Comparison of ENCODE assay signal across 17 cellular contexts in the genomic region with DNA sequence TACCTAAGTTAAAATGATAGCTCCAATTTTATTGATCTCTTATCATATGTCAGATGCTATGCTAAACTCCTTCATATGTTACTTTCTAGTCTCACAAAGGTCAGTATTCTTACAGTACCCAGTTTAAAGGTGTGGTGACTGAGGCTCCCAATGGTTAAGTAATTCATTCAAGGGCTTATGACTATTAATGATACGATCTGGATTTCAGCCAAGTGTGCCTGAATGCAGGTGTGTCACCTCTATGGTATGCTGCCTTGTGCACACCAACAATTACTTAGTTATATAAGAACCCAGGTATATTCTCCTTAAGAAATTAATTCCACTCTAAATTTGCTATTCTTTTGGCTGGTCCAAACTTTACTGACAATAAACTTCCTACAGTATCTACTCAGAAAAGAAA.
DNase-seq lines count a peak whose midpoint lies in the region; ATAC-seq, FAIRE-seq and TF ChIP-seq lines count a peak whose summit lies in the region.
"Had no signal": no experiment of that assay in that cellular context is flagged by ENCODE, and none has a peak within 500 bp of the region (broad histone marks: within the 10 kb centered on the region; RNA-seq: fewer than 3 reads in every experiment).

No MANE protein-coding gene starts in this region.

- no peak for FAIRE-seq in bronchial epithelial cell (lab: Jason Lieb, UNC)
- FAIRE-seq: HTR-8/SVneo had no signal

- no peak for ATAC-seq in activated CD4-positive, CD25-positive, alpha-beta regulatory T cell treated with anti-CD3 and anti-CD28 coated beads, Interleukin-2, amount 50 U/mL, for 24 hours
- ATAC-seq: Panc1 had no signal

- no peaks in the 10 kb centered on the region for H3K27me3 ChIP-seq in bronchial epithelial cell (ENCODE audit: control insufficient read depth, insufficient read depth, low read length)
- H3K27me3 ChIP-seq: BE2C had no signal

- H3K36me3 ChIP-seq in bronchial epithelial cell (ENCODE audit: control insufficient read depth, insufficient read depth, low read length), result no peaks in the 10 kb centered on the region
- H3K36me3 ChIP-seq: BE2C, HAP-1 had no signal

- no peak overlapping the region for H3K4me3 ChIP-seq in bronchial epithelial cell (ENCODE audit: low read depth, low read length)
- H3K4me3 ChIP-seq: HAP-1 had no signal

- no peak for TF ChIP-seq CTCF in bronchial epithelial cell (IDR thresholded peaks at IDR 0.05; ENCODE audit: insufficient read depth, low read length, severe bottlenecking)

- in situ Hi-C loops in G401 (cut with HindIII; ENCODE audit: low sequenced_read_pairs), result no loop called here

- DNase-seq in NCI-H1417 (lab: John Stamatoyannopoulos, UW), result peak in 2 of 3 experiments; percentile 4 to 37
- no peak for DNase-seq in NCI-H1417 treated with DMSO at 0.1 percent for 48 hours (lab: John Stamatoyannopoulos, UW)
- DNase-seq in NCI-H748 (lab: John Stamatoyannopoulos, UW; ENCODE audit: unreplicated experiment), result peak; percentile 53
- peak; percentile 92 for DNase-seq in bronchial epithelial cell (ENCODE audit: low read depth)
- peak; percentile 52 for DNase-seq in renal cortical epithelial cell (ENCODE audit: low read depth)
- DNase-seq in G401 (ENCODE audit: low spot score), result no peak
- DNase-seq in A172 (ENCODE audit: low spot score), result no peak
- DNase-seq: BE2C; CD4-positive, alpha-beta memory T cell; NCI-H146; NCI-H2081 treated with DMSO at 0.1 percent for 48 hours; NCI-H446; NCI-H774 had no signal

Comparison
In these comparisons a context has a peak if more than half of its experiments do, and no peak if none do; other contexts are left out.
1. DNase-seq: peak in NCI-H1417 (2 of 3), NCI-H748 (single experiment), bronchial epithelial cell (single experiment) and renal cortical epithelial cell (single experiment); none in NCI-H1417 treated with DMSO at 0.1 percent for 48 hours (single experiment), G401 (single experiment) and A172 (single experiment).